Comparison of ENCODE assay signal across 8 cellular contexts in the genomic region with DNA sequence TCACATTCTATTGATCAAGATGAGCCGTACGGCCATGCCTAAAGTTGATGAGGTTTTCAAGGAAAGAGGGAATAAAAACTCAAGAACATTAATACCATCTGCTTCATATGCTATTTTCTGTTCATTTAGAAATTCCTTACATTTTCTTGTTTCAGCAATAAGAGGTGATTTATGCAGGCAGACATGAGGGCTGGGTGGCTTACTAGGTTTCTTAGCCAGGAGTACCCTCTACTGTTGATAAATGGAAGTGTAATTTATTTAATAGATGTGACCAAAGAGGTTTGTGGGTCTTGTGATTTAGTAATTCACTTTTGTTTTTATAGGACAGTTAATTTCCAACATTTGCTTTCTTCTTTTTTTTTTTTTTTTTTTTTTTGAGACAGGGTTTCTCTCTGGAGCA. TPM values are rescaled to one million over a fixed set of nuclear protein-coding genes. Genes with fewer than 3 reads are reported as not detected.
DNase-seq lines count a peak whose midpoint lies in the region; ATAC-seq, FAIRE-seq and TF ChIP-seq lines count a peak whose summit lies in the region.

No MANE protein-coding gene starts in this region.

- intact Hi-C loops in activated CD8-positive, alpha-beta T cell treated with anti-CD3 and anti-CD28 coated beads for 36 hours (cut with micrococcal nuclease), result no loop called here

- TF ChIP-seq CTCF in GM12865 (IDR thresholded peaks at IDR 0.05; ENCODE audit: insufficient read depth, low read depth, low read length, missing control alignments), result peak; percentile 43
- TF ChIP-seq CTCF in activated CD8-positive, alpha-beta T cell treated with anti-CD3 and anti-CD28 coated beads for 36 hours (IDR thresholded peaks at IDR 0.05), result peak; percentile 64

- POLR2A ChIA-PET in activated CD8-positive, alpha-beta T cell treated with anti-CD3 and anti-CD28 coated beads for 36 hours (lab: Charles Lee), result no interaction called here

- H3K4me3 ChIP-seq in GM12865 (ENCODE audit: low read depth, low read length), result no peak overlapping the region

- no peaks in the 10 kb centered on the region for H3K9me3 Mint-ChIP-seq in activated CD8-positive, alpha-beta T cell treated with anti-CD3 and anti-CD28 coated beads for 36 hours

- peak; percentile 70 for ATAC-seq in activated CD8-positive, alpha-beta T cell treated with anti-CD3 and anti-CD28 coated beads for 36 hours
- no peak for ATAC-seq in HG02763 (IDR thresholded peaks at IDR 0.05; ENCODE audit: unreplicated experiment)

- no peak overlapping the region for H3K4me3 Mint-ChIP-seq in activated CD8-positive, alpha-beta T cell treated with anti-CD3 and anti-CD28 coated beads for 36 hours

- peak; percentile 13 for DNase-seq in Ammon's horn (ENCODE audit: low spot score)
- peak; percentile 55 for DNase-seq in GM12865 (ENCODE audit: low read depth)
- DNase-seq in NCI-H1694 (lab: John Stamatoyannopoulos, UW), result peak; percentile 64
- DNase-seq in activated CD8-positive, alpha-beta T cell treated with anti-CD3 and anti-CD28 coated beads for 36 hours, result no peak
- DNase-seq in inferior parietal cortex (ENCODE audit: extremely low spot score), result peak; percentile 9
- DNase-seq in urothelium cell line (ENCODE audit: low spot score), result peak; percentile 11
- no peak for DNase-seq in stimulated activated CD4-positive, alpha-beta T cell treated with anti-CD3 and anti-CD28 coated beads, Interleukin-4, amount 100 ng/mL, for 1 hour

- peaks cover 3% of the 10 kb centered on the region for H3K4me1 Mint-ChIP-seq in activated CD8-positive, alpha-beta T cell treated with anti-CD3 and anti-CD28 coated beads for 36 hours (ENCODE audit: low read depth)

- H3K27me3 Mint-ChIP-seq in activated CD8-positive, alpha-beta T cell treated with anti-CD3 and anti-CD28 coated beads for 36 hours, result no peaks in the 10 kb centered on the region

- H3K36me3 Mint-ChIP-seq in activated CD8-positive, alpha-beta T cell treated with anti-CD3 and anti-CD28 coated beads for 36 hours (ENCODE audit: low read depth), result no peaks in the 10 kb centered on the region

- no peak for FAIRE-seq in urothelium cell line (lab: Jason Lieb, UNC)

- H3K27ac Mint-ChIP-seq in activated CD8-positive, alpha-beta T cell treated with anti-CD3 and anti-CD28 coated beads for 36 hours, result no peak overlapping the region

- CTCF ChIA-PET in activated CD8-positive, alpha-beta T cell treated with anti-CD3 and anti-CD28 coated beads for 36 hours (lab: Charles Lee), result interaction anchor here (0.6 to 2.2 kb wide), 8 partner anchors 10 to 92 kb away, joined by 3 to 8 read pairs (median 4); a partner anchor contains a TSS

RNA-seq across cellular contexts. Expression of a gene that starts 6.4 kb away (rescaled TPM):
- not detected for total RNA-seq in activated CD8-positive, alpha-beta T cell treated with anti-CD3 and anti-CD28 coated beads for 36 hours

RNA-seq across cellular contexts. Expression of a gene that starts 35.6 kb away (rescaled TPM):
- 10 to 100 TPM; 22.5 to 24.9 TPM for total RNA-seq in activated CD8-positive, alpha-beta T cell treated with anti-CD3 and anti-CD28 coated beads for 36 hours

RNA-seq across cellular contexts. Expression of a gene that starts 45.3 kb away (rescaled TPM):
- total RNA-seq in activated CD8-positive, alpha-beta T cell treated with anti-CD3 and anti-CD28 coated beads for 36 hours, result 10 to 100 TPM; 38.2 to 40.6 TPM

Comparison
In these comparisons a context has a peak if more than half of its experiments do, and no peak if none do; other contexts are left out.
1. DNase-seq: peak in Ammon's horn (single experiment), GM12865 (single experiment), NCI-H1694 (single experiment), inferior parietal cortex (single experiment) and urothelium cell line (single experiment); none in activated CD8-positive, alpha-beta T cell treated with anti-CD3 and anti-CD28 coated beads for 36 hours (single experiment) and stimulated activated CD4-positive, alpha-beta T cell treated with anti-CD3 and anti-CD28 coated beads, Interleukin-4, amount 100 ng/mL, for 1 hour (single experiment).